36 cellular contexts compared by ENCODE assay signal in genomic region chr6:107313776-107314175, GRCh38.
"Had no signal": no experiment of that assay in that cellular context is flagged by ENCODE, and none has a peak within 500 bp of the region (broad histone marks: within the 10 kb centered on the region; RNA-seq: fewer than 3 reads in every experiment).

No MANE protein-coding gene starts in this region.

- H3K36me3 Mint-ChIP-seq: activated CD4-positive, alpha-beta memory T cell treated with anti-CD3 and anti-CD28 coated beads for 36 hours; activated naive CD4-positive, alpha-beta T cell treated with anti-CD3 and anti-CD28 coated beads, Interleukin-2, amount 50 U/mL, for 72 hours; activated naive CD8-positive, alpha-beta T cell treated with anti-CD3 and anti-CD28 coated beads for 36 hours had no signal

- H3K4me1 ChIP-seq: breast epithelium had no signal

- FAIRE-seq: astrocyte, TTC549 had no signal

- H3K36me3 ChIP-seq: adrenal gland, brain microvascular endothelial cell, breast epithelium, WERI-Rb-1 had no signal

- H3K9me3 ChIP-seq: adrenal gland, body of pancreas, breast epithelium had no signal

- H3K27me3 Mint-ChIP-seq: activated B cell treated with CpG ODN at 0.5 μM for 24 hours; activated CD4-positive, alpha-beta memory T cell treated with anti-CD3 and anti-CD28 coated beads for 36 hours; activated CD4-positive, alpha-beta T cell treated with anti-CD3 and anti-CD28 coated beads, Interleukin-2, amount 10 ng/mL, durations not matched to agents 24 days and 14 days; activated CD8-positive, alpha-beta T cell treated with anti-CD3 and anti-CD28 coated beads for 36 hours; activated naive CD8-positive, alpha-beta T cell treated with anti-CD3 and anti-CD28 coated beads for 36 hours; activated T-helper 17 cell treated with anti-CD3 and anti-CD28 coated beads, Interleukin-2, amount 50 U/mL, for 72 hours; T-cell; T-helper 17 cell had no signal

- H3K4me1 Mint-ChIP-seq: activated CD4-positive, alpha-beta T cell treated with anti-CD3 and anti-CD28 coated beads, Interleukin-2, amount 10 ng/mL, durations not matched to agents 24 days and 14 days; activated naive CD8-positive, alpha-beta T cell treated with anti-CD3 and anti-CD28 coated beads for 36 hours; activated T-helper 17 cell treated with anti-CD3 and anti-CD28 coated beads, Interleukin-2, amount 50 U/mL, for 72 hours had no signal

- H3K9me3 Mint-ChIP-seq: activated B cell treated with CpG ODN at 0.5 μM for 24 hours; activated CD4-positive, alpha-beta memory T cell treated with anti-CD3 and anti-CD28 coated beads for 36 hours; activated CD4-positive, alpha-beta T cell treated with anti-CD3 and anti-CD28 coated beads, Interleukin-2, amount 10 ng/mL, durations not matched to agents 24 days and 14 days; activated CD8-positive, alpha-beta T cell treated with anti-CD3 and anti-CD28 coated beads for 36 hours; activated naive CD4-positive, alpha-beta T cell treated with anti-CD3 and anti-CD28 coated beads for 36 hours; activated naive CD4-positive, alpha-beta T cell treated with anti-CD3 and anti-CD28 coated beads, Interleukin-2, amount 50 U/mL, for 72 hours; activated naive CD8-positive, alpha-beta T cell treated with anti-CD3 and anti-CD28 coated beads for 36 hours; activated T-cell treated with anti-CD3 and anti-CD28 coated beads, Interleukin-2, amount 50 U/mL, for 4 hours; activated T-cell treated with anti-CD3 and anti-CD28 coated beads, Interleukin-2, amount 50 U/mL, for 72 hours; activated T-helper 1 cell treated with anti-CD3 and anti-CD28 coated beads, Interleukin-12 subunit alpha, Interleukin-12 subunit beta, Interleukin-2, Interleukin-4 antibody, amounts not matched to agents 30 ng/mL and 10 ng/mL and 1 ng/mL, durations not matched to agents 14 hours and 24 hours and 36 hours; activated T-helper 17 cell treated with anti-CD3 and anti-CD28 coated beads, Interleukin-2, amount 50 U/mL, for 72 hours; T-cell; T-helper 2 cell treated with Interferon-gamma antibody and Interleukin-4, amounts not matched to agents 5 μg/mL and 100 μg/mL, for 36 hours had no signal

- H3K27ac ChIP-seq: body of pancreas, brain microvascular endothelial cell, breast epithelium, WERI-Rb-1 had no signal

- DNase-seq: activated B cell treated with CpG ODN at 0.5 μM for 24 hours; activated CD4-positive, alpha-beta memory T cell treated with anti-CD3 and anti-CD28 coated beads for 36 hours; activated CD4-positive, alpha-beta T cell treated with anti-CD3 and anti-CD28 coated beads for 4 hours; activated CD4-positive, alpha-beta T cell treated with anti-CD3 and anti-CD28 coated beads, Interleukin-2, amount 10 ng/mL, durations not matched to agents 24 days and 14 days; activated CD4-positive, alpha-beta T cell treated with anti-CD3 and anti-CD28 coated beads, Interleukin-2, amount 50 U/mL, for 1 hour; activated CD4-positive, alpha-beta T cell treated with anti-CD3 and anti-CD28 coated beads, Interleukin-2, amount 50 U/mL, for 4 hours; activated CD4-positive, CD25-positive, alpha-beta regulatory T cell treated with anti-CD3 and anti-CD28 coated beads, Interleukin-2, amount 50 U/mL, for 72 hours; activated CD8-positive, alpha-beta memory T cell treated with anti-CD3 and anti-CD28 coated beads, Interleukin-2, amount 50 U/mL, for 4 hours; activated CD8-positive, alpha-beta T cell treated with anti-CD3 and anti-CD28 coated beads for 36 hours; activated effector memory CD4-positive, alpha-beta T cell treated with anti-CD3 and anti-CD28 coated beads, Interleukin-2, amount 50 U/mL, for 16 hours; activated gamma-delta T cell treated with Interleukin-2 at 50 U/mL for 16 hours; activated naive CD4-positive, alpha-beta T cell; activated naive CD4-positive, alpha-beta T cell treated with anti-CD3 and anti-CD28 coated beads for 36 hours; activated naive CD4-positive, alpha-beta T cell treated with anti-CD3 and anti-CD28 coated beads, Interleukin-2, amount 50 U/mL, for 16 hours; activated naive CD8-positive, alpha-beta T cell treated with anti-CD3 and anti-CD28 coated beads for 36 hours; activated T-cell treated with anti-CD3 and anti-CD28 coated beads for 4 hours; activated T-cell treated with anti-CD3 and anti-CD28 coated beads, Interleukin-2, amount 50 U/mL, for 1 hour; activated T-cell treated with anti-CD3 and anti-CD28 coated beads, Interleukin-2, amount 50 U/mL, for 4 hours; activated T-cell treated with anti-CD3 and anti-CD28 coated beads, Interleukin-2, amount 50 U/mL, for 72 hours; adrenal gland; amniotic stem cell; aorta; body of pancreas; brain microvascular endothelial cell; central memory CD4-positive, alpha-beta T cell; T-cell; T-helper 17 cell; T-helper 9 cell; WERI-Rb-1 had no signal

- H3K4me3 ChIP-seq: body of pancreas, breast epithelium had no signal

- H3K27me3 ChIP-seq: adrenal gland, body of pancreas, brain microvascular endothelial cell, breast epithelium had no signal

- H3K27ac Mint-ChIP-seq: activated B cell treated with CpG ODN at 0.5 μM for 24 hours; activated CD4-positive, alpha-beta memory T cell treated with anti-CD3 and anti-CD28 coated beads for 36 hours; activated CD4-positive, alpha-beta T cell treated with anti-CD3 and anti-CD28 coated beads, Interleukin-2, amount 10 ng/mL, durations not matched to agents 24 days and 14 days; activated CD8-positive, alpha-beta T cell treated with anti-CD3 and anti-CD28 coated beads for 36 hours; activated naive CD4-positive, alpha-beta T cell treated with anti-CD3 and anti-CD28 coated beads for 36 hours; activated naive CD4-positive, alpha-beta T cell treated with anti-CD3 and anti-CD28 coated beads, Interleukin-2, amount 50 U/mL, for 72 hours; activated naive CD8-positive, alpha-beta T cell treated with anti-CD3 and anti-CD28 coated beads for 36 hours; activated T-cell treated with anti-CD3 and anti-CD28 coated beads, Interleukin-2, amount 50 U/mL, for 72 hours; activated T-helper 1 cell treated with anti-CD3 and anti-CD28 coated beads, Interleukin-12 subunit alpha, Interleukin-12 subunit beta, Interleukin-2, Interleukin-4 antibody, amounts not matched to agents 30 ng/mL and 10 ng/mL and 1 ng/mL, durations not matched to agents 14 hours and 24 hours and 36 hours; activated T-helper 17 cell treated with anti-CD3 and anti-CD28 coated beads, Interleukin-2, amount 50 U/mL, for 72 hours; T-cell; T-helper 17 cell; T-helper 2 cell treated with Interferon-gamma antibody and Interleukin-4, amounts not matched to agents 5 μg/mL and 100 μg/mL, for 36 hours had no signal

- H3K4me3 Mint-ChIP-seq: activated B cell treated with CpG ODN at 0.5 μM for 24 hours; activated CD4-positive, alpha-beta memory T cell treated with anti-CD3 and anti-CD28 coated beads for 36 hours; activated CD4-positive, alpha-beta T cell treated with anti-CD3 and anti-CD28 coated beads, Interleukin-2, amount 10 ng/mL, durations not matched to agents 24 days and 14 days; activated CD8-positive, alpha-beta T cell treated with anti-CD3 and anti-CD28 coated beads for 36 hours; activated naive CD4-positive, alpha-beta T cell treated with anti-CD3 and anti-CD28 coated beads for 36 hours; activated naive CD8-positive, alpha-beta T cell treated with anti-CD3 and anti-CD28 coated beads for 36 hours; activated T-cell treated with anti-CD3 and anti-CD28 coated beads, Interleukin-2, amount 50 U/mL, for 4 hours; activated T-cell treated with anti-CD3 and anti-CD28 coated beads, Interleukin-2, amount 50 U/mL, for 72 hours; activated T-helper 1 cell treated with anti-CD3 and anti-CD28 coated beads, Interleukin-12 subunit alpha, Interleukin-12 subunit beta, Interleukin-2, Interleukin-4 antibody, amounts not matched to agents 30 ng/mL and 10 ng/mL and 1 ng/mL, durations not matched to agents 14 hours and 24 hours and 36 hours; activated T-helper 17 cell treated with anti-CD3 and anti-CD28 coated beads, Interleukin-2, amount 50 U/mL, for 72 hours; T-cell; T-helper 17 cell; T-helper 2 cell treated with Interferon-gamma antibody and Interleukin-4, amounts not matched to agents 5 μg/mL and 100 μg/mL, for 36 hours had no signal

- ATAC-seq: activated CD8-positive, alpha-beta T cell treated with anti-CD3 and anti-CD28 coated beads for 36 hours; activated naive CD4-positive, alpha-beta T cell treated with anti-CD3 and anti-CD28 coated beads, Interleukin-2, amount 50 U/mL, for 72 hours; activated T-cell treated with anti-CD3 and anti-CD28 coated beads, Interleukin-2, amount 50 U/mL, for 4 hours; activated T-cell treated with anti-CD3 and anti-CD28 coated beads, Interleukin-2, amount 50 U/mL, for 72 hours; activated T-helper 17 cell treated with anti-CD3 and anti-CD28 coated beads, Interleukin-2, amount 50 U/mL, for 72 hours; body of pancreas; T-cell; T-helper 17 cell had no signal
